In the genomic region with DNA sequence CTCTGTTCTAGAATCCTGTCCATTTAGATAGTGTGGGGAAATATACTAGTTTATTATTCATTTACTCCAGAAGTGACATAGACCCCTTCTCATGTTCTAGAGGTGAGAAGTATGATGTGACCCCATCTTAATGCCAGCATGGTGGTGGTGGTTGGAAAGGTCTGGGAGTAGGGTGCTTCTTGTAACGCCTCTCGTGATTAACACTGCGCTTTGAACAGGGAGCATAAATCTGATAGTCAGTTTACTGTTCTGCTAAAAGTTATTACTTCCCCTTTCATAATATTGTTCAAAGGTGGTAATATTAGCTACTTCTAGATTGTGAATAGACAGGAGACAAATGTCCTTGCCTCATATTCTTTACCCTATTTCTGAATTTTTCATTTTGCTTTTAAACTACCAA, we compare ENCODE assay signal across 27 cellular contexts. TPM values are rescaled to one million over a fixed set of nuclear protein-coding genes. Genes with fewer than 3 reads are reported as not detected.
DNase-seq lines count a peak whose midpoint lies in the region; ATAC-seq, FAIRE-seq and TF ChIP-seq lines count a peak whose summit lies in the region.
"Had no signal": no experiment of that assay in that cellular context is flagged by ENCODE, and none has a peak within 500 bp of the region (broad histone marks: within the 10 kb centered on the region; RNA-seq: fewer than 3 reads in every experiment).

No MANE protein-coding gene starts in this region.

- no peak for FAIRE-seq in GM12878 (lab: Jason Lieb, UNC)
- FAIRE-seq: D721Med, GM12891, GM19239, H1 had no signal

- H3K4me3 ChIP-seq in SK-N-MC (no peak overlapping the region), GM12878 (no peak overlapping the region), trophoblast cell (ENCODE audit: low read depth, low read length) (no peak overlapping the region)

- H3K79me2 ChIP-seq in GM12878 (ENCODE audit: control insufficient read depth, insufficient read depth, low read length) (peaks cover 5% of the 10 kb centered on the region), trophoblast cell (ENCODE audit: control insufficient read depth, insufficient read depth, low read length, poor library complexity) (peaks cover 4% of the 10 kb centered on the region)

- H3K9ac ChIP-seq in SK-N-MC (ENCODE audit: insufficient read length) (no peak overlapping the region), GM12878 (ENCODE audit: control insufficient read depth, insufficient read depth, low read length) (no peak overlapping the region), trophoblast cell (ENCODE audit: low read length) (no peak overlapping the region)

- no peak overlapping the region for H3K4ac ChIP-seq in trophoblast cell (ENCODE audit: low read depth, low read length)

- no peak for TF ChIP-seq POLR2A in GM12878 (IDR thresholded peaks at IDR 0.05; ENCODE audit: low read depth, low read length)

- no peak overlapping the region for H2AFZ ChIP-seq in GM12878 (ENCODE audit: control insufficient read depth, low read depth, low read length)
- H2AFZ ChIP-seq in trophoblast cell (ENCODE audit: insufficient read depth, low read length, poor library complexity): no peak overlapping the region

- intact Hi-C loops in GM12878 (cut with micrococcal nuclease; ENCODE audit: unreplicated experiment): no loop called here

- H3K4me2 ChIP-seq in GM12878 (ENCODE audit: control insufficient read depth, insufficient read depth) (no peak overlapping the region), trophoblast cell (ENCODE audit: low read length) (no peak overlapping the region)

- no peak overlapping the region for H3K18ac ChIP-seq in trophoblast cell (ENCODE audit: low read length)

- H3K79me1 ChIP-seq in trophoblast cell (ENCODE audit: low read length): peaks cover 8% of the 10 kb centered on the region

- no peak for TF ChIP-seq CTCF in GM12878 (IDR thresholded peaks at IDR 0.05 in 2 of 3, conservative IDR thresholded peaks at IDR 0.05 in 1 of 3; ENCODE audit: control insufficient read depth in 2 of 3, extremely low read depth in 1 of 3, insufficient read depth in 1 of 3, low read depth in 3 of 3, low read length in 3 of 3)

- H2BK120ac ChIP-seq in trophoblast cell (ENCODE audit: insufficient read depth, low read length, poor library complexity): no peak overlapping the region

- H4K20me1 ChIP-seq in GM12878 (ENCODE audit: control insufficient read depth, insufficient read depth): no peaks in the 10 kb centered on the region

- H3K4me1 ChIP-seq in GM12878 (ENCODE audit: control insufficient read depth, insufficient read depth, low read length): no peaks in the 10 kb centered on the region
- peaks cover 3 to 9% of the 10 kb centered on the region in 2 experiments for H3K4me1 ChIP-seq in trophoblast cell (ENCODE audit: control insufficient read depth in 1 of 2, insufficient read depth in 2 of 2, low read length in 2 of 2)

- ATAC-seq in GM12878 (peak; percentile 34), HG03565 (IDR thresholded peaks at IDR 0.05; ENCODE audit: unreplicated experiment) (no peak)

- peak overlapping the region; percentile 47 for H4K8ac ChIP-seq in trophoblast cell (ENCODE audit: low read depth, low read length)

- RAD21 ChIA-PET in GM12878 (lab: Charles Lee; ENCODE audit: unreplicated experiment): interaction anchor here (1.0 to 2.6 kb wide), 3 partner anchors 33 to 284 kb away, joined by 3 to 9 read pairs (median 6); no protein-coding TSS in a partner anchor

- 100% methylated on average over 3 of the region's 3 CpGs for WGBS in GM12878 (ENCODE audit: insufficient coverage, insufficient replicate concordance, low lambda C conversion rate, missing lambda C conversion rate)
- no CpG with 5 or more reads among the region's 3 CpGs for WGBS in trophoblast cell (ENCODE audit: extremely low coverage, insufficient coverage, insufficient read length)

- SMC1A ChIA-PET in GM12878 (lab: Charles Lee; ENCODE audit: uncharacterized antibody, unreplicated experiment): interaction anchor here (0.6 to 2.1 kb wide), 8 partner anchors 13 to 298 kb away, joined by 3 to 14 read pairs (median 4); no protein-coding TSS in a partner anchor

- H3K23ac ChIP-seq in trophoblast cell (ENCODE audit: low read length): peak overlapping the region; percentile 61

- H4K12ac ChIP-seq in trophoblast cell (ENCODE audit: low read depth, low read length): no peak overlapping the region

- no peak for TF ChIP-seq EP300 in GM12878 (IDR thresholded peaks at IDR 0.05; ENCODE audit: borderline replicate concordance in 1 of 2, control insufficient read depth in 1 of 2, low read depth in 2 of 2, low read length in 2 of 2)

- no peak overlapping the region for H4K91ac ChIP-seq in trophoblast cell (ENCODE audit: low read depth, low read length)

- in situ Hi-C loops in GM12878 (cut with MboI): no loop called here

- DNase-seq in NOMO-1 treated with DMSO at 0.1 percent for 48 hours (lab: John Stamatoyannopoulos, UW; ENCODE audit: unreplicated experiment) (peak; percentile 20), NOMO-1 treated with dmso at 0.1 percent for 144 hours (lab: John Stamatoyannopoulos, UW; ENCODE audit: unreplicated experiment) (no peak), SK-N-MC (ENCODE audit: low read depth, low spot score) (no peak), GM12878 (ENCODE audit: low read depth, low spot score) (no peak), trophoblast cell (no peak), COR-L47 (lab: John Stamatoyannopoulos, UW) (no peak), COLO668 (lab: John Stamatoyannopoulos, UW; ENCODE audit: unreplicated experiment) (no peak)
- DNase-seq: 8988T, EL, GDM1, HCEC 1CT, Kasumi-1, NCI-H1092, NCI-H1436, NCI-H187, NCI-H2081 treated with DMSO at 0.1 percent for 48 hours, NCI-H2171, NCI-H524, NCI-H748 treated with DMSO at 0.1 percent for 48 hours, Right ventricle myocardium superior, RPMI8226, T-helper 1 cell had no signal

- no peak overlapping the region for H2AK5ac ChIP-seq in trophoblast cell (ENCODE audit: low read length)

- no peak overlapping the region for H2BK12ac ChIP-seq in trophoblast cell (ENCODE audit: low read length)

- H3K9me3 ChIP-seq in SK-N-MC (ENCODE audit: low read depth, low read length): no peaks in the 10 kb centered on the region
- H3K9me3 ChIP-seq in GM12878 (replicated peaks; ENCODE audit: control insufficient read depth, insufficient read depth, low read length): no peaks in the 10 kb centered on the region; the same call in 2 of the 3 replicates
- H3K9me3 ChIP-seq in trophoblast cell (ENCODE audit: insufficient read depth, low read depth, low read length): no peaks in the 10 kb centered on the region

- H3K27ac ChIP-seq in SK-N-MC (peak overlapping the region; percentile 57), GM12878 (ENCODE audit: control insufficient read depth, insufficient read depth) (no peak overlapping the region), trophoblast cell (ENCODE audit: low read depth, low read length) (no peak overlapping the region)

- CTCF ChIA-PET in GM12878 (lab: Yijun Ruan, JAX): interaction anchor here (1.0 kb wide), 1 partner anchor 25 kb away, joined by 3 read pairs; no protein-coding TSS in a partner anchor

- H3K27me3 ChIP-seq in GM12878 (replicated peaks in 1 of 2; ENCODE audit: control insufficient read depth in 2 of 2, insufficient read depth in 2 of 2, low read length in 1 of 2): no peaks in the 10 kb centered on the region
- no peaks in the 10 kb centered on the region for H3K27me3 ChIP-seq in trophoblast cell (ENCODE audit: insufficient read depth, low read length)

- TF ChIP-seq RAD21 in GM12878 (IDR thresholded peaks at IDR 0.05; ENCODE audit: insufficient read depth, low read depth, low read length): no peak

- H2BK5ac ChIP-seq in trophoblast cell (ENCODE audit: low read depth, low read length, poor library complexity): no peak overlapping the region

- POLR2A ChIA-PET in GM12878 (lab: Charles Lee): interaction anchor here (0.5 to 1.3 kb wide), 3 partner anchors 13 to 37 kb away, joined by 3 to 5 read pairs (median 4); no protein-coding TSS in a partner anchor

- H3K36me3 ChIP-seq in SK-N-MC (ENCODE audit: insufficient read depth, low read length): no peaks in the 10 kb centered on the region
- H3K36me3 ChIP-seq in GM12878 (ENCODE audit: control insufficient read depth in 2 of 2, insufficient read depth in 2 of 2, low read length in 1 of 2): no peaks in the 10 kb centered on the region
- H3K36me3 ChIP-seq in trophoblast cell (ENCODE audit: control insufficient read depth in 1 of 2, insufficient read depth in 2 of 2, low read length in 2 of 2): no peaks in the 10 kb centered on the region

- H3K14ac ChIP-seq in trophoblast cell (ENCODE audit: low read length): no peak overlapping the region

- BruUV-seq in GM12878 (replicated peaks; lab: Mats Ljungman, UMichigan): no TSS peak

TF ChIP-seq in GM12878, 131 proteins besides CTCF, POLR2A, EP300 and RAD21 (continues in another document):
- TF ChIP-seq ZSCAN29 (IDR thresholded peaks at IDR 0.05): no peak
- no peak for TF ChIP-seq SIX5 (IDR thresholded peaks at IDR 0.05; ENCODE audit: low read depth, low read length, severe bottlenecking)
- 0 out of 2 replicates have a peak, but pooled peaks have one; percentile 7 for TF ChIP-seq MTA2 (IDR thresholded peaks at IDR 0.05; ENCODE audit: low read depth)
- TF ChIP-seq MEF2B (IDR thresholded peaks at IDR 0.05; ENCODE audit: partially characterized antibody, poor library complexity, severe bottlenecking): no peak
- no peak for TF ChIP-seq BRCA1 (IDR thresholded peaks at IDR 0.05; ENCODE audit: low read depth, low read length)

RNA-seq across cellular contexts. Expression of a gene that starts 35.6 kb away (rescaled TPM):
- 326 and 345 TPM in 2 replicates for total RNA-seq in GM12878 (2013; cell fraction: nucleolus; rRNA removed)
- total RNA-seq in GM12878 (2014; rRNA removed) (10.5 and 14.6 TPM in 2 replicates), GM12878 (2014; rRNA removed; fragmentation: Illumina TruSeq; extraction: Trizol) (22.2 and 25.3 TPM in 2 replicates), GM12878 (2021) (22.4 and 25.1 TPM in 2 replicates)
- polyA plus RNA-seq in GM12878 (2011; ENCODE audit: low read depth): 6.6 TPM
- polyA plus RNA-seq in GM12878 (2011; rRNA removed) (26.1 and 33.7 TPM in 2 replicates), GM12878 (2014; fragmentation: Illumina TruSeq; extraction: Trizol) (18.9 and 25.0 TPM in 2 replicates), GM12878 (2014; fragmentation: Nextera tagmentation; extraction: Ambion mirVana) (1 to 10 TPM; 5.7 to 5.9 TPM), GM12878 (2014; rRNA removed) (13.7 and 14.4 TPM in 2 replicates), GM12878 (2016; fragmentation: Nextera tagmentation; extraction: Ambion mirVana) (10 to 100 TPM; 12.0 to 12.8 TPM)
- polyA plus RNA-seq in GM12878 (2011; cell fraction: cytosol; rRNA removed): 8.0 and 10.7 TPM in 2 replicates
- polyA plus RNA-seq in GM12878 (2011; cell fraction: nucleus; rRNA removed): 28.8 and 30.4 TPM in 2 replicates
- 12.4 and 16.7 TPM in 2 replicates for polyA plus RNA-seq in GM12878 (2012)
- 56.1 and 59.0 TPM in 2 replicates for polyA minus RNA-seq in GM12878 (2011; rRNA and poly(A)+ RNA removed)
- 12.6 TPM in 2 replicates for polyA minus RNA-seq in GM12878 (2011; cell fraction: cytosol; rRNA and poly(A)+ RNA removed)
- polyA minus RNA-seq in GM12878 (2011; cell fraction: nucleus; rRNA and poly(A)+ RNA removed): 64.8 and 88.5 TPM in 2 replicates
- polyA plus RNA-seq in trophoblast cell (2013): 50.6 and 56.9 TPM in 2 replicates
